Comparison of ENCODE assay signal across 25 cellular contexts in genomic region chr4:4901877-4902276, GRCh38. TPM values are rescaled to one million over a fixed set of nuclear protein-coding genes. Genes with fewer than 3 reads are reported as not detected.
DNase-seq lines count a peak whose midpoint lies in the region; TF ChIP-seq lines count a peak whose summit lies in the region.
"Had no signal": no experiment of that assay in that cellular context is flagged by ENCODE, and none has a peak within 500 bp of the region (broad histone marks: within the 10 kb centered on the region; RNA-seq: fewer than 3 reads in every experiment).

No MANE protein-coding gene starts in this region.

- H4K20me1 ChIP-seq in GM23248 (ENCODE audit: insufficient read depth) = no peaks in the 10 kb centered on the region

- H3K14ac ChIP-seq in trophoblast cell (ENCODE audit: low read length) = no peak overlapping the region

- DNase-seq in GM12864 (ENCODE audit: low read depth) = no peak
- peak; percentile 31 for DNase-seq in NB4 (ENCODE audit: low read depth)
- DNase-seq in fibroblast of the aortic adventitia (ENCODE audit: low read depth) = no peak
- no peak for DNase-seq in trophoblast cell
- no peak for DNase-seq in GM23248
- DNase-seq in NCI-H2029 (lab: John Stamatoyannopoulos, UW) = no peak
- DNase-seq in activated gamma-delta T cell (lab: John Stamatoyannopoulos, UW) = no peak
- DNase-seq: ACHN; activated CD4-positive, alpha-beta memory T cell treated with anti-CD3 and anti-CD28 coated beads for 36 hours; activated naive CD4-positive, alpha-beta T cell treated with anti-CD3 and anti-CD28 coated beads, Interleukin-2, amount 10 ng/mL, durations not matched to agents 7 days and 5 days; activated T-cell treated with anti-CD3 and anti-CD28 coated beads, Interleukin-2, amount 50 U/mL, for 24 hours; anterior cingulate cortex; CD4-positive, alpha-beta memory T cell; central memory CD4-positive, alpha-beta T cell; effector CD4-positive, alpha-beta T cell; EL; glutamatergic neuron; left ventricle myocardium superior; mucosa of descending colon; NCI-H187 treated with DMSO at 0.1 percent for 48 hours; retina; SHP77 treated with DMSO at 0.1 percent for 48 hours; substantia nigra had no signal

- TF ChIP-seq POLR2A in NB4 (IDR thresholded peaks at IDR 0.05; ENCODE audit: extremely low read depth, insufficient read length) = no peak

- no peak overlapping the region for H3K4ac ChIP-seq in trophoblast cell (ENCODE audit: low read depth, low read length)

- H3K4me2 ChIP-seq in trophoblast cell (ENCODE audit: low read length) = no peak overlapping the region
- H3K4me2 ChIP-seq in GM23248 (ENCODE audit: unreplicated experiment) = no peak overlapping the region

- WGBS in trophoblast cell (ENCODE audit: extremely low coverage, insufficient coverage, insufficient read length) = no CpG with 5 or more reads among the region's 2 CpGs
- 70 to 79% methylated on average over 2 of the region's 2 CpGs for WGBS in GM23248 (ENCODE audit: low coverage in 1 of 2, low lambda C conversion rate in 2 of 2, missing lambda C conversion rate in 2 of 2), 2 experiments

- H2AFZ ChIP-seq in trophoblast cell (ENCODE audit: insufficient read depth, low read length, poor library complexity) = no peak overlapping the region
- no peak overlapping the region for H2AFZ ChIP-seq in GM23248

- no peak overlapping the region for H3K9ac ChIP-seq in trophoblast cell (ENCODE audit: low read length)
- H3K9ac ChIP-seq in GM23248 = no peak overlapping the region

- H3K9me3 ChIP-seq in trophoblast cell (ENCODE audit: insufficient read depth, low read depth, low read length) = peaks cover 2% of the 10 kb centered on the region
- H3K9me3 ChIP-seq in GM23248 (ENCODE audit: low read depth) = no peaks in the 10 kb centered on the region
- H3K9me3 ChIP-seq: esophagus muscularis mucosa, mucosa of descending colon had no signal

- H3K79me2 ChIP-seq in trophoblast cell (ENCODE audit: control insufficient read depth, insufficient read depth, low read length, poor library complexity) = no peaks in the 10 kb centered on the region
- H3K79me2 ChIP-seq in GM23248 (ENCODE audit: insufficient read depth) = no peaks in the 10 kb centered on the region

- H2BK5ac ChIP-seq in trophoblast cell (ENCODE audit: low read depth, low read length, poor library complexity) = no peak overlapping the region

- no peak overlapping the region for H4K12ac ChIP-seq in trophoblast cell (ENCODE audit: low read depth, low read length)

- no peaks in the 10 kb centered on the region for H3K79me1 ChIP-seq in trophoblast cell (ENCODE audit: low read length)

- H3K9me2 ChIP-seq in GM23248 (ENCODE audit: insufficient read depth) = no peaks in the 10 kb centered on the region

- TF ChIP-seq CTCF in 22Rv1 (IDR thresholded peaks at IDR 0.05) (peak; percentile 22), GM12864 (IDR thresholded peaks at IDR 0.05; ENCODE audit: low read depth, low read length, missing control alignments) (peak; percentile 32), NB4 (IDR thresholded peaks at IDR 0.05; ENCODE audit: low read depth, low read length) (peak; percentile 54), fibroblast of the aortic adventitia (IDR thresholded peaks at IDR 0.05; ENCODE audit: insufficient read depth, low read length) (peak; percentile 28)

- H3K23ac ChIP-seq in trophoblast cell (ENCODE audit: low read length) = no peak overlapping the region

- H4K8ac ChIP-seq in trophoblast cell (ENCODE audit: low read depth, low read length) = no peak overlapping the region

- H2BK120ac ChIP-seq in trophoblast cell (ENCODE audit: insufficient read depth, low read length, poor library complexity) = no peak overlapping the region

- H3F3A ChIP-seq in GM23248 (ENCODE audit: insufficient read depth) = no peaks in the 10 kb centered on the region

- H2AK5ac ChIP-seq in trophoblast cell (ENCODE audit: low read length) = no peak overlapping the region

- H2BK12ac ChIP-seq in trophoblast cell (ENCODE audit: low read length) = no peak overlapping the region

- no peak overlapping the region for H4K91ac ChIP-seq in trophoblast cell (ENCODE audit: low read depth, low read length)

- no peak overlapping the region for H3K18ac ChIP-seq in trophoblast cell (ENCODE audit: low read length)

- in situ Hi-C loops in GM23248 (cut with MboI) = no loop called here

- H3K36me3 ChIP-seq in trophoblast cell (ENCODE audit: control insufficient read depth in 1 of 2, insufficient read depth in 2 of 2, low read length in 2 of 2) = no peaks in the 10 kb centered on the region
- no peaks in the 10 kb centered on the region for H3K36me3 ChIP-seq in GM23248 (ENCODE audit: low read depth)
- H3K36me3 ChIP-seq: esophagus muscularis mucosa had no signal

- H3K4me3 ChIP-seq in GM12864 (ENCODE audit: low read depth, low read length) (no peak overlapping the region), NB4 (ENCODE audit: low read depth, low read length) (no peak overlapping the region), fibroblast of the aortic adventitia (ENCODE audit: low read depth, low read length) (no peak overlapping the region), trophoblast cell (ENCODE audit: low read depth, low read length) (no peak overlapping the region), GM23248 (no peak overlapping the region)
- H3K4me3 ChIP-seq: esophagus muscularis mucosa, mucosa of descending colon had no signal

- H3K27me3 ChIP-seq in trophoblast cell (ENCODE audit: insufficient read depth, low read length) (no peaks in the 10 kb centered on the region), GM23248 (replicated peaks; ENCODE audit: insufficient read depth) (peaks cover 40% of the 10 kb centered on the region)

- H3K27ac ChIP-seq in 22Rv1 (no peak overlapping the region), trophoblast cell (ENCODE audit: low read depth, low read length) (no peak overlapping the region), GM23248 (no peak overlapping the region)
- H3K27ac ChIP-seq: esophagus muscularis mucosa had no signal

- H3K4me1 ChIP-seq in trophoblast cell (ENCODE audit: control insufficient read depth in 1 of 2, insufficient read depth in 2 of 2, low read length in 2 of 2) = no peaks in the 10 kb centered on the region
- no peaks in the 10 kb centered on the region for H3K4me1 ChIP-seq in GM23248 (ENCODE audit: insufficient read depth)
- H3K4me1 ChIP-seq: esophagus muscularis mucosa had no signal

RNA-seq across cellular contexts. Expression of gene MSX1, which starts 42.4 kb away (rescaled TPM):
- 4.3 and 17.6 TPM in 2 replicates for total RNA-seq in fibroblast of the aortic adventitia (ENCODE audit: low replicate concordance)
- polyA plus RNA-seq in trophoblast cell (2013) = 62.1 and 63.6 TPM in 2 replicates
- total RNA-seq in GM23248 (2014; rRNA removed; shearing (Covaris generic)) = 26.1 and 32.1 TPM in 2 replicates
- 16.8 and 17.2 TPM in 2 replicates for polyA plus RNA-seq in GM23248 (2016; fragmentation: Nextera tagmentation; extraction: Ambion mirVana)
- total RNA-seq: CD4-positive, alpha-beta memory T cell had no signal
- polyA plus RNA-seq: CD4-positive, alpha-beta memory T cell had no signal
